Comparison of ENCODE assay signal across 9 cellular contexts in genomic region chr15:66838671-66839239, GRCh38.
DNase-seq lines count a peak whose midpoint lies in the region; ATAC-seq, FAIRE-seq and TF ChIP-seq lines count a peak whose summit lies in the region.
"Had no signal": no experiment of that assay in that cellular context is flagged by ENCODE, and none has a peak within 500 bp of the region (broad histone marks: within the 10 kb centered on the region; RNA-seq: fewer than 3 reads in every experiment).

No MANE protein-coding gene starts in this region.

- peaks cover 54% of the 10 kb centered on the region for H3K4me1 Mint-ChIP-seq in HFFc6 (ENCODE audit: low read depth)
- H3K4me1 Mint-ChIP-seq in activated T-helper 2 cell treated with anti-CD3 and anti-CD28 coated beads, Interferon-gamma antibody, Interleukin-2, Interleukin-4, amounts not matched to agents 10 μg/mL and 5 μg/mL and 100 μg/mL, durations not matched to agents 14 hours and 24 hours and 36 hours (ENCODE audit: low read depth): peaks cover 4% of the 10 kb centered on the region
- H3K4me1 Mint-ChIP-seq in stimulated activated memory B cell treated with anti-CD40 and anti-IgM and Interleukin-4, amounts not matched to agents 10 μg/mL and 1 μg/mL and 100 μg/mL, for 72 hours: peaks cover 29% of the 10 kb centered on the region

- no peaks in the 10 kb centered on the region for H3K9me3 Mint-ChIP-seq in HFFc6
- no peaks in the 10 kb centered on the region for H3K9me3 Mint-ChIP-seq in activated T-helper 2 cell treated with anti-CD3 and anti-CD28 coated beads, Interferon-gamma antibody, Interleukin-2, Interleukin-4, amounts not matched to agents 10 μg/mL and 5 μg/mL and 100 μg/mL, durations not matched to agents 14 hours and 24 hours and 36 hours
- H3K9me3 Mint-ChIP-seq in stimulated activated memory B cell treated with anti-CD40 and anti-IgM and Interleukin-4, amounts not matched to agents 10 μg/mL and 1 μg/mL and 100 μg/mL, for 72 hours: peaks cover 4% of the 10 kb centered on the region
- H3K9me3 Mint-ChIP-seq: activated B cell treated with CpG ODN at 0.5 μM for 24 hours had no signal

- H3K79me2 ChIP-seq in keratinocyte (ENCODE audit: control insufficient read depth, insufficient read depth, low read length): no peaks in the 10 kb centered on the region

- no peaks in the 10 kb centered on the region; the same call in 1 of the 2 replicates for H3K36me3 Mint-ChIP-seq in HFFc6 (ENCODE audit: low read depth)
- no peaks in the 10 kb centered on the region for H3K36me3 Mint-ChIP-seq in activated T-helper 2 cell treated with anti-CD3 and anti-CD28 coated beads, Interferon-gamma antibody, Interleukin-2, Interleukin-4, amounts not matched to agents 10 μg/mL and 5 μg/mL and 100 μg/mL, durations not matched to agents 14 hours and 24 hours and 36 hours (ENCODE audit: low read depth)
- H3K36me3 Mint-ChIP-seq in stimulated activated memory B cell treated with anti-CD40 and anti-IgM and Interleukin-4, amounts not matched to agents 10 μg/mL and 1 μg/mL and 100 μg/mL, for 72 hours: no peaks in the 10 kb centered on the region

- dilution Hi-C loops in keratinocyte (cut with MboI; ENCODE audit: extremely low pct_ligation_motif_present, low sequenced_read_pairs): no loop called here

- H3K4me3 ChIP-seq in AG09309 (ENCODE audit: control insufficient read depth, low read depth, low read length) (no peak overlapping the region), WERI-Rb-1 (ENCODE audit: low read depth, low read length) (no peak overlapping the region), keratinocyte (ENCODE audit: control insufficient read depth in 2 of 3, extremely low read depth in 1 of 3, insufficient read depth in 2 of 3, low read depth in 1 of 3, low read length in 3 of 3) (no peak overlapping the region)

- H3K4me1 ChIP-seq in keratinocyte (ENCODE audit: control insufficient read depth, extremely low read depth, insufficient read depth, low read length): peaks cover 7% of the 10 kb centered on the region

- intact Hi-C loops in activated T-helper 2 cell treated with anti-CD3 and anti-CD28 coated beads, Interferon-gamma antibody, Interleukin-2, Interleukin-4, amounts not matched to agents 10 μg/mL and 5 μg/mL and 100 μg/mL, durations not matched to agents 14 hours and 24 hours and 36 hours (cut with micrococcal nuclease): no loop called here

- H3K27me3 ChIP-seq in WERI-Rb-1 (ENCODE audit: insufficient read depth, low read depth, severe bottlenecking): peaks cover 7% of the 10 kb centered on the region
- no peaks in the 10 kb centered on the region for H3K27me3 ChIP-seq in keratinocyte (ENCODE audit: control insufficient read depth, extremely low read depth, insufficient read depth, low read length)

- ATAC-seq in stimulated activated memory B cell treated with anti-CD40 and anti-IgM and Interleukin-4, amounts not matched to agents 10 μg/mL and 1 μg/mL and 100 μg/mL, for 72 hours: no peak
- ATAC-seq in HG02642 (IDR thresholded peaks at IDR 0.05; ENCODE audit: poor library complexity, unreplicated experiment) (no peak), HG03039 (IDR thresholded peaks at IDR 0.05; ENCODE audit: unreplicated experiment) (no peak)

- no peak for FAIRE-seq in keratinocyte (lab: Jason Lieb, UNC)

- no peaks in the 10 kb centered on the region for H3K27me3 Mint-ChIP-seq in HFFc6 (ENCODE audit: insufficient read depth)
- peaks cover 30% of the 10 kb centered on the region for H3K27me3 Mint-ChIP-seq in activated T-helper 2 cell treated with anti-CD3 and anti-CD28 coated beads, Interferon-gamma antibody, Interleukin-2, Interleukin-4, amounts not matched to agents 10 μg/mL and 5 μg/mL and 100 μg/mL, durations not matched to agents 14 hours and 24 hours and 36 hours (ENCODE audit: low read depth)
- H3K27me3 Mint-ChIP-seq in stimulated activated memory B cell treated with anti-CD40 and anti-IgM and Interleukin-4, amounts not matched to agents 10 μg/mL and 1 μg/mL and 100 μg/mL, for 72 hours: peaks cover 15% of the 10 kb centered on the region

- no peak overlapping the region for H3K4me3 Mint-ChIP-seq in HFFc6
- H3K4me3 Mint-ChIP-seq in activated T-helper 2 cell treated with anti-CD3 and anti-CD28 coated beads, Interferon-gamma antibody, Interleukin-2, Interleukin-4, amounts not matched to agents 10 μg/mL and 5 μg/mL and 100 μg/mL, durations not matched to agents 14 hours and 24 hours and 36 hours (ENCODE audit: low read depth): no peak overlapping the region
- no peak overlapping the region for H3K4me3 Mint-ChIP-seq in stimulated activated memory B cell treated with anti-CD40 and anti-IgM and Interleukin-4, amounts not matched to agents 10 μg/mL and 1 μg/mL and 100 μg/mL, for 72 hours
- H3K4me3 Mint-ChIP-seq: activated B cell treated with CpG ODN at 0.5 μM for 24 hours had no signal

- H3K27ac ChIP-seq in WERI-Rb-1: no peak overlapping the region
- no peak overlapping the region for H3K27ac ChIP-seq in keratinocyte (ENCODE audit: control insufficient read depth, insufficient read depth, low read length)

- H2AFZ ChIP-seq in keratinocyte (ENCODE audit: control insufficient read depth, low read length): no peak overlapping the region

- no peak overlapping the region for H3K9ac ChIP-seq in keratinocyte (ENCODE audit: control insufficient read depth, extremely low read depth, insufficient read depth, low read length)

- no peaks in the 10 kb centered on the region for H4K20me1 ChIP-seq in keratinocyte (ENCODE audit: control insufficient read depth, extremely low read depth, insufficient read depth, low read length)

- H3K9me1 ChIP-seq in keratinocyte (ENCODE audit: control insufficient read depth, extremely low read depth, insufficient read depth, low read length): no peaks in the 10 kb centered on the region

- H3K27ac Mint-ChIP-seq in HFFc6: no peak overlapping the region; the same call in 1 of the 2 replicates
- no peak overlapping the region for H3K27ac Mint-ChIP-seq in activated T-helper 2 cell treated with anti-CD3 and anti-CD28 coated beads, Interferon-gamma antibody, Interleukin-2, Interleukin-4, amounts not matched to agents 10 μg/mL and 5 μg/mL and 100 μg/mL, durations not matched to agents 14 hours and 24 hours and 36 hours
- no peak overlapping the region for H3K27ac Mint-ChIP-seq in stimulated activated memory B cell treated with anti-CD40 and anti-IgM and Interleukin-4, amounts not matched to agents 10 μg/mL and 1 μg/mL and 100 μg/mL, for 72 hours
- H3K27ac Mint-ChIP-seq: activated B cell treated with CpG ODN at 0.5 μM for 24 hours had no signal

- no peak overlapping the region for H3K4me2 ChIP-seq in keratinocyte (ENCODE audit: control insufficient read depth, extremely low read depth, insufficient read depth, low read depth, low read length)

- DNase-seq in AG09309 (ENCODE audit: low read depth): no peak
- peak; percentile 54 for DNase-seq in HFFc6
- no peak for DNase-seq in WERI-Rb-1
- DNase-seq in keratinocyte (ENCODE audit: low read depth, low spot score): no peak
- DNase-seq in activated T-helper 2 cell treated with anti-CD3 and anti-CD28 coated beads, Interferon-gamma antibody, Interleukin-2, Interleukin-4, amounts not matched to agents 10 μg/mL and 5 μg/mL and 100 μg/mL, durations not matched to agents 14 hours and 24 hours and 36 hours (ENCODE audit: low spot score): no peak
- DNase-seq: activated B cell treated with CpG ODN at 0.5 μM for 24 hours had no signal

- H3K36me3 ChIP-seq in WERI-Rb-1 (no peaks in the 10 kb centered on the region), keratinocyte (ENCODE audit: control insufficient read depth in 2 of 2, extremely low read depth in 1 of 2, insufficient read depth in 2 of 2, low read length in 2 of 2) (no peaks in the 10 kb centered on the region)

- H3K9me3 ChIP-seq in WERI-Rb-1 (ENCODE audit: severe bottlenecking): no peaks in the 10 kb centered on the region
- peaks cover 1% of the 10 kb centered on the region for H3K9me3 ChIP-seq in keratinocyte (ENCODE audit: control insufficient read depth, low read depth, low read length)

- TF ChIP-seq CTCF in AG09309 (IDR thresholded peaks at IDR 0.05; ENCODE audit: control insufficient read depth, insufficient read depth, low read depth, low read length, missing control alignments): peak; percentile 64
- TF ChIP-seq CTCF in HFFc6 (IDR thresholded peaks at IDR 0.05): peak; percentile 84
- TF ChIP-seq CTCF in WERI-Rb-1 (IDR thresholded peaks at IDR 0.05; ENCODE audit: low read depth, low read length): peak; percentile 57
- TF ChIP-seq CTCF in keratinocyte (optimal IDR thresholded peaks at IDR 0.05 in 1 of 3, IDR thresholded peaks at IDR 0.05 in 1 of 3, conservative IDR thresholded peaks at IDR 0.05 in 1 of 3; ENCODE audit: extremely low read depth in 1 of 3, insufficient read depth in 2 of 3, low read length in 3 of 3): peak; percentile 43 to 53 (median 49)
